ENCODE assay signal across 1 cellular context in genomic region chr2:206986943-206987342, GRCh38.
TF ChIP-seq lines count a peak whose summit lies in the region.

No MANE protein-coding gene starts in this region.

TF ChIP-seq in IMR-90, 13 proteins besides CTCF, POLR2A, EP300 and RAD21:
- TF ChIP-seq BHLHE40 (IDR thresholded peaks at IDR 0.05; ENCODE audit: low read depth, low read length), result no peak
- TF ChIP-seq USF2 (IDR thresholded peaks at IDR 0.05; ENCODE audit: low read depth, low read length), result no peak
- TF ChIP-seq MAZ (IDR thresholded peaks at IDR 0.05; ENCODE audit: borderline replicate concordance, low read depth, low read length), result no peak
- TF ChIP-seq RFX5 (IDR thresholded peaks at IDR 0.05; ENCODE audit: low read depth, low read length), result no peak
- no peak for TF ChIP-seq ELK1 (IDR thresholded peaks at IDR 0.05; ENCODE audit: borderline replicate concordance, low read depth, low read length)
- TF ChIP-seq NFE2L2 (IDR thresholded peaks at IDR 0.05; ENCODE audit: low read depth, low read length), result no peak
- TF ChIP-seq MXI1 (IDR thresholded peaks at IDR 0.05; ENCODE audit: borderline replicate concordance, low read depth, low read length), result no peak
- no peak for TF ChIP-seq CHD1 (IDR thresholded peaks at IDR 0.05; ENCODE audit: low read depth, low read length)
- TF ChIP-seq SMC3 (IDR thresholded peaks at IDR 0.05; ENCODE audit: low read depth, low read length), result no peak
- TF ChIP-seq RCOR1 (IDR thresholded peaks at IDR 0.05; ENCODE audit: insufficient replicate concordance, low read length), result no peak
- no peak for TF ChIP-seq FOS (IDR thresholded peaks at IDR 0.05; ENCODE audit: low read depth, low read length)
- no peak for TF ChIP-seq CEBPB (IDR thresholded peaks at IDR 0.05; ENCODE audit: low read depth, low read length)
- no peak for TF ChIP-seq MAFK (IDR thresholded peaks at IDR 0.05; ENCODE audit: low read depth, low read length)
